1 cellular context compared by ENCODE assay signal in the genomic region with DNA sequence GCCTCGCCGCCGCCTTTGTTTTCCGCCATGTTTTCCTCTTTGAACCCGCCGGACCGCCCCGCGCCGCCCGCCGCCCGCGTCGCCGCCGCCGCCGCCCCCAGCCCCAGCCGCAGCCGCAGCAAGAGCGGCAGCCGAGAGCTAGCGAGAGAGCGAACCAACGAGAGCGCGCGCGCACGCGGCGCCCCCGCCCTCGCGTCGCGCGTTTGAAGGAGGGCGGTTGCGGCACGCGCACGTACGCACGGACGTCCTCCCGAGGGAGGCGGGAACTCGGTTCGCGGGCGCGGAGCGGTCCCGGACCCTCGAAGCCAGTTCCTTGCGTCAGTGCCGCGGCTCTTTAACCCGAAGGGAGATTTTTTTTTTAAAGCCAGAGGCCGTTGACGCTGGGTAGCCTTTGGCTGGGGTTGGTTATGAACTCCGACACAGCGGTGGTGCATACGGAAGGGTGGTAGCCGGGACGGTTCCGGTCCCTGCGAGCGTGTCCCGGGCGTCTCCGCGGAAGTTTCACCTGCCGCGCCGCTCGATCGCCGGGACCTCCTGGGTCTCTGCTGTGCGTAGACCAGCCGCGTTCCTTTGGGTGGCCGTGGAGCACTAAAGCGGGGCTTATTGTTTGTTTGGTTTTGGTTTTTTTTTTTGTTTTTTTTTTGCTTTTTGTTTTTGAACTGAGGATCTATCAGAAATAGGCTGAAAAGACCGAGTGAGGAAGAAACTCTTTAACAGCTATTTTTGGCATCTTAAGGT.
TF ChIP-seq lines count a peak whose summit lies in the region.

A gene (minus strand): TSS at position 156 of the 738 bp plus-strand sequence. CDS start 127 bp downstream, at position 29.

TF ChIP-seq in HCT116, 20 proteins besides CTCF, POLR2A, EP300 and RAD21 (continued from another document):
- TF ChIP-seq FOSL1 (IDR thresholded peaks at IDR 0.05; ENCODE audit: low read depth), result no peak
